In genomic region chrX:14412686-14413085, GRCh38 we compare ENCODE assay signal across 32 cellular contexts.
"Had no signal": no experiment of that assay in that cellular context is flagged by ENCODE, and none has a peak within 500 bp of the region (broad histone marks: within the 10 kb centered on the region; RNA-seq: fewer than 3 reads in every experiment).

No MANE protein-coding gene starts in this region.

- H3K4me3 ChIP-seq: adrenal gland, colonic mucosa, gastroesophageal sphincter had no signal

- H3K4me1 Mint-ChIP-seq: activated B cell treated with CpG ODN at 0.5 μM for 24 hours; activated CD4-positive, alpha-beta T cell treated with anti-CD3 and anti-CD28 coated beads for 36 hours; activated CD4-positive, alpha-beta T cell treated with anti-CD3 and anti-CD28 coated beads, Interleukin-2, amount 10 ng/mL, durations not matched to agents 24 days and 14 days; activated CD8-positive, alpha-beta memory T cell treated with anti-CD3 and anti-CD28 coated beads, Interleukin-2, amount 10 ng/mL, durations not matched to agents 7 days and 5 days; activated naive CD4-positive, alpha-beta T cell treated with anti-CD3 and anti-CD28 coated beads, Interleukin-2, amount 50 U/mL, for 24 hours; activated naive CD8-positive, alpha-beta T cell treated with anti-CD3 and anti-CD28 coated beads for 36 hours; activated naive CD8-positive, alpha-beta T cell treated with anti-CD3 and anti-CD28 coated beads, Interleukin-2, amount 50 U/mL, for 24 hours; T-helper 17 cell had no signal

- H3K27ac ChIP-seq: adrenal gland, colonic mucosa, gastroesophageal sphincter, WERI-Rb-1 had no signal

- H3K27ac Mint-ChIP-seq: activated B cell treated with CpG ODN at 0.5 μM for 24 hours; activated CD4-positive, alpha-beta memory T cell treated with anti-CD3 and anti-CD28 coated beads for 36 hours; activated CD4-positive, alpha-beta T cell treated with anti-CD3 and anti-CD28 coated beads for 36 hours; activated CD4-positive, alpha-beta T cell treated with anti-CD3 and anti-CD28 coated beads, Interleukin-2, amount 10 ng/mL, durations not matched to agents 24 days and 14 days; activated CD8-positive, alpha-beta memory T cell treated with anti-CD3 and anti-CD28 coated beads, Interleukin-2, amount 10 ng/mL, durations not matched to agents 7 days and 5 days; activated CD8-positive, alpha-beta T cell treated with anti-CD3 and anti-CD28 coated beads, Interleukin-2, amount 10 ng/mL, durations not matched to agents 7 days and 5 days; activated naive CD4-positive, alpha-beta T cell treated with anti-CD3 and anti-CD28 coated beads for 36 hours; activated naive CD4-positive, alpha-beta T cell treated with anti-CD3 and anti-CD28 coated beads, Interleukin-2, amount 50 U/mL, for 24 hours; activated naive CD8-positive, alpha-beta T cell treated with anti-CD3 and anti-CD28 coated beads for 36 hours; activated naive CD8-positive, alpha-beta T cell treated with anti-CD3 and anti-CD28 coated beads, Interleukin-2, amount 50 U/mL, for 24 hours; activated T-helper 1 cell treated with anti-CD3 and anti-CD28 coated beads, Interleukin-12 subunit alpha, Interleukin-12 subunit beta, Interleukin-2, Interleukin-4 antibody, amounts not matched to agents 30 ng/mL and 10 ng/mL and 1 ng/mL, durations not matched to agents 14 hours and 24 hours and 36 hours; activated T-helper 2 cell treated with anti-CD3 and anti-CD28 coated beads, Interferon-gamma antibody, Interleukin-2, Interleukin-4, amounts not matched to agents 10 μg/mL and 5 μg/mL and 100 μg/mL, durations not matched to agents 14 hours and 24 hours and 36 hours; brain; T-helper 17 cell; T-helper 2 cell treated with Interferon-gamma antibody and Interleukin-4, amounts not matched to agents 5 μg/mL and 100 μg/mL, for 36 hours had no signal

- FAIRE-seq: endometrium, endothelial cell of umbilical vein had no signal

- H3K9me3 Mint-ChIP-seq: activated B cell treated with CpG ODN at 0.5 μM for 24 hours; activated CD4-positive, alpha-beta memory T cell treated with anti-CD3 and anti-CD28 coated beads for 36 hours; activated CD4-positive, alpha-beta T cell treated with anti-CD3 and anti-CD28 coated beads, Interleukin-2, amount 10 ng/mL, durations not matched to agents 24 days and 14 days; activated naive CD4-positive, alpha-beta T cell treated with anti-CD3 and anti-CD28 coated beads for 36 hours; activated naive CD4-positive, alpha-beta T cell treated with anti-CD3 and anti-CD28 coated beads, Interleukin-2, amount 50 U/mL, for 24 hours; activated naive CD8-positive, alpha-beta T cell treated with anti-CD3 and anti-CD28 coated beads for 36 hours; activated T-helper 1 cell treated with anti-CD3 and anti-CD28 coated beads, Interleukin-12 subunit alpha, Interleukin-12 subunit beta, Interleukin-2, Interleukin-4 antibody, amounts not matched to agents 30 ng/mL and 10 ng/mL and 1 ng/mL, durations not matched to agents 14 hours and 24 hours and 36 hours; activated T-helper 2 cell treated with anti-CD3 and anti-CD28 coated beads, Interferon-gamma antibody, Interleukin-2, Interleukin-4, amounts not matched to agents 10 μg/mL and 5 μg/mL and 100 μg/mL, durations not matched to agents 14 hours and 24 hours and 36 hours had no signal

- H3K4me1 ChIP-seq: adrenal gland, colonic mucosa, gastroesophageal sphincter had no signal

- H3K36me3 ChIP-seq: adrenal gland, colonic mucosa, gastroesophageal sphincter, WERI-Rb-1 had no signal

- H3K4me3 Mint-ChIP-seq: activated B cell treated with CpG ODN at 0.5 μM for 24 hours; activated CD4-positive, alpha-beta memory T cell treated with anti-CD3 and anti-CD28 coated beads for 36 hours; activated CD4-positive, alpha-beta T cell treated with anti-CD3 and anti-CD28 coated beads for 36 hours; activated CD4-positive, alpha-beta T cell treated with anti-CD3 and anti-CD28 coated beads, Interleukin-2, amount 10 ng/mL, durations not matched to agents 24 days and 14 days; activated CD8-positive, alpha-beta memory T cell treated with anti-CD3 and anti-CD28 coated beads, Interleukin-2, amount 10 ng/mL, durations not matched to agents 7 days and 5 days; activated CD8-positive, alpha-beta T cell treated with anti-CD3 and anti-CD28 coated beads, Interleukin-2, amount 10 ng/mL, durations not matched to agents 7 days and 5 days; activated naive CD4-positive, alpha-beta T cell treated with anti-CD3 and anti-CD28 coated beads for 36 hours; activated naive CD4-positive, alpha-beta T cell treated with anti-CD3 and anti-CD28 coated beads, Interleukin-2, amount 50 U/mL, for 24 hours; activated naive CD8-positive, alpha-beta T cell treated with anti-CD3 and anti-CD28 coated beads for 36 hours; activated naive CD8-positive, alpha-beta T cell treated with anti-CD3 and anti-CD28 coated beads, Interleukin-2, amount 50 U/mL, for 24 hours; activated T-helper 1 cell treated with anti-CD3 and anti-CD28 coated beads, Interleukin-12 subunit alpha, Interleukin-12 subunit beta, Interleukin-2, Interleukin-4 antibody, amounts not matched to agents 30 ng/mL and 10 ng/mL and 1 ng/mL, durations not matched to agents 14 hours and 24 hours and 36 hours; brain; T-helper 17 cell; T-helper 2 cell treated with Interferon-gamma antibody and Interleukin-4, amounts not matched to agents 5 μg/mL and 100 μg/mL, for 36 hours had no signal

- H3K27me3 Mint-ChIP-seq: activated B cell treated with CpG ODN at 0.5 μM for 24 hours; activated CD4-positive, alpha-beta memory T cell treated with anti-CD3 and anti-CD28 coated beads for 36 hours; activated CD4-positive, alpha-beta T cell treated with anti-CD3 and anti-CD28 coated beads, Interleukin-2, amount 10 ng/mL, durations not matched to agents 24 days and 14 days; activated CD8-positive, alpha-beta memory T cell treated with anti-CD3 and anti-CD28 coated beads, Interleukin-2, amount 10 ng/mL, durations not matched to agents 7 days and 5 days; activated naive CD4-positive, alpha-beta T cell treated with anti-CD3 and anti-CD28 coated beads, Interleukin-2, amount 50 U/mL, for 24 hours; activated naive CD8-positive, alpha-beta T cell treated with anti-CD3 and anti-CD28 coated beads, Interleukin-2, amount 50 U/mL, for 24 hours; T-helper 17 cell had no signal

- H3K27me3 ChIP-seq: adrenal gland, colonic mucosa, gastroesophageal sphincter had no signal

- H3K9me3 ChIP-seq: adrenal gland, colonic mucosa, gastroesophageal sphincter had no signal

- DNase-seq: activated B cell treated with CpG ODN at 0.5 μM for 24 hours; activated CD4-positive, alpha-beta memory T cell treated with anti-CD3 and anti-CD28 coated beads for 36 hours; activated CD4-positive, alpha-beta T cell treated with anti-CD3 and anti-CD28 coated beads for 36 hours; activated CD4-positive, alpha-beta T cell treated with anti-CD3 and anti-CD28 coated beads, Interleukin-2, amount 10 ng/mL, durations not matched to agents 24 days and 14 days; activated CD8-positive, alpha-beta memory T cell treated with anti-CD3 and anti-CD28 coated beads, Interleukin-2, amount 10 ng/mL, durations not matched to agents 7 days and 5 days; activated CD8-positive, alpha-beta memory T cell treated with anti-CD3 and anti-CD28 coated beads, Interleukin-2, amount 50 U/mL, for 4 hours; activated CD8-positive, alpha-beta T cell treated with anti-CD3 and anti-CD28 coated beads, Interleukin-2, amount 10 ng/mL, durations not matched to agents 7 days and 5 days; activated effector memory CD4-positive, alpha-beta T cell treated with anti-CD3 and anti-CD28 coated beads, Interleukin-2, amount 50 U/mL, for 16 hours; activated naive CD4-positive, alpha-beta T cell treated with anti-CD3 and anti-CD28 coated beads for 36 hours; activated naive CD8-positive, alpha-beta T cell treated with anti-CD3 and anti-CD28 coated beads for 36 hours; activated naive CD8-positive, alpha-beta T cell treated with anti-CD3 and anti-CD28 coated beads, Interleukin-2, amount 50 U/mL, for 24 hours; activated T-cell treated with anti-CD3 and anti-CD28 coated beads, Interleukin-2, amount 50 U/mL, for 1 hour; activated T-cell treated with anti-CD3 and anti-CD28 coated beads, Interleukin-2, amount 50 U/mL, for 48 hours; adrenal gland; amygdala; aorta; caudate nucleus; colonic mucosa; effector CD8-positive, alpha-beta T cell; foreskin melanocyte; T-helper 1 cell; T-helper 17 cell; T1000; WERI-Rb-1 had no signal

- H3K36me3 Mint-ChIP-seq: activated CD4-positive, alpha-beta memory T cell treated with anti-CD3 and anti-CD28 coated beads for 36 hours; activated CD8-positive, alpha-beta memory T cell treated with anti-CD3 and anti-CD28 coated beads, Interleukin-2, amount 10 ng/mL, durations not matched to agents 7 days and 5 days; activated naive CD4-positive, alpha-beta T cell treated with anti-CD3 and anti-CD28 coated beads, Interleukin-2, amount 50 U/mL, for 24 hours; activated naive CD8-positive, alpha-beta T cell treated with anti-CD3 and anti-CD28 coated beads for 36 hours; brain had no signal
